In the genomic region with DNA sequence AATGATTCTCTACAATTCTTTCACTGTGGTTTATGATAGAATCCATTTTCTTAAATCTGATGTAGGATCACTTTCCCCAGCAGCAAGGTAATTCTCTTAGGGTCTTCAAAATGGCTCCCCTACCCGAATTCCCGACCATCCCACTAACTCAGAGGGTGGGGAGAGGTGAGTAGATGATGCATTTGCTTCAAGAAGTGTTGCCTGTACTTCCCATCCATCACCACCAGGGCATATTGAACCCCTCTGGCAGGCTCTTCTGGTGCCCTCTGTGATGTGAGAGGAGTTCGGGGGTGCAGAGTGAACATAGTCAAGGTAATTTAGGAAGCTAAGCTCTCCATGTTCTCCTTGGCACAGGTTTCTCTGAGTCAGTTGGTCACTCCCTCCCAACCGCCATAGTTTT, we compare ENCODE assay signal across 12 cellular contexts. TPM values are rescaled to one million over a fixed set of nuclear protein-coding genes. Genes with fewer than 3 reads are reported as not detected.
A peak's percentile ranks its signal among the peaks of the same experiment; 100 is the strongest.
DNase-seq lines count a peak whose midpoint lies in the region; ATAC-seq and TF ChIP-seq lines count a peak whose summit lies in the region.
"Had no signal": no experiment of that assay in that cellular context is flagged by ENCODE, and none has a peak within 500 bp of the region (broad histone marks: within the 10 kb centered on the region; RNA-seq: fewer than 3 reads in every experiment).

No MANE protein-coding gene starts in this region.

- peaks cover 60% of the 10 kb centered on the region for H3K4me1 Mint-ChIP-seq in WTC11
- H3K4me1 Mint-ChIP-seq: activated CD4-positive, alpha-beta T cell treated with anti-CD3 and anti-CD28 coated beads, Interleukin-2, amount 10 ng/mL, durations not matched to agents 7 days and 5 days had no signal

- peak; percentile 58 for ATAC-seq in WTC11
- ATAC-seq in foreskin keratinocyte = no peak
- ATAC-seq in HG02852 (IDR thresholded peaks at IDR 0.05; ENCODE audit: unreplicated experiment) = no peak
- ATAC-seq in HG02840 (IDR thresholded peaks at IDR 0.05; ENCODE audit: low FRiP score, unreplicated experiment) = no peak

- H3K36me3 ChIP-seq in A673 (ENCODE audit: insufficient read depth, low read length, poor library complexity, severe bottlenecking) = no peaks in the 10 kb centered on the region

- H3K4me3 Mint-ChIP-seq in WTC11 = no peak overlapping the region
- H3K4me3 Mint-ChIP-seq: activated CD4-positive, alpha-beta T cell treated with anti-CD3 and anti-CD28 coated beads, Interleukin-2, amount 10 ng/mL, durations not matched to agents 7 days and 5 days had no signal

- BruUV-seq in A673 (replicated peaks; lab: Mats Ljungman, UMichigan) = no TSS peak

- H3K36me3 Mint-ChIP-seq in WTC11 = no peaks in the 10 kb centered on the region

- no peaks in the 10 kb centered on the region for H3K9me3 Mint-ChIP-seq in WTC11
- H3K9me3 Mint-ChIP-seq: activated CD4-positive, alpha-beta T cell treated with anti-CD3 and anti-CD28 coated beads, Interleukin-2, amount 10 ng/mL, durations not matched to agents 7 days and 5 days had no signal

- H3K27ac Mint-ChIP-seq in WTC11 = peak overlapping the region; percentile 84; the same call in 1 of the 2 replicates
- H3K27ac Mint-ChIP-seq: activated CD4-positive, alpha-beta T cell treated with anti-CD3 and anti-CD28 coated beads, Interleukin-2, amount 10 ng/mL, durations not matched to agents 7 days and 5 days had no signal

- H3K27ac ChIP-seq in A673 (ENCODE audit: low read depth, low read length, poor library complexity, severe bottlenecking) (no peak overlapping the region), foreskin keratinocyte (no peak overlapping the region)

- CTCF ChIA-PET in A673 (lab: Charles Lee) (no interaction called here), WTC11 (lab: Charles Lee) (interaction anchor here (2.0 kb wide), 1 partner anchor 105 kb away, joined by 6 read pairs; no protein-coding TSS in a partner anchor)

- no peak overlapping the region for H3K4me3 ChIP-seq in A673 (ENCODE audit: low read depth, low read length, poor library complexity, severe bottlenecking)

- TF ChIP-seq CTCF in A673 (conservative IDR thresholded peaks at IDR 0.05; ENCODE audit: low read depth, low read length) (peak; percentile 44), GM12872 (IDR thresholded peaks at IDR 0.05; ENCODE audit: insufficient read depth, low read depth, low read length) (peak; percentile 67), WTC11 (IDR thresholded peaks at IDR 0.05) (peak; percentile 42), foreskin keratinocyte (conservative IDR thresholded peaks at IDR 0.05) (peak; percentile 29)

- H3K4me1 ChIP-seq in A673 (ENCODE audit: insufficient read depth, low read length, poor library complexity, severe bottlenecking) = peaks cover 15% of the 10 kb centered on the region
- H3K4me1 ChIP-seq in foreskin keratinocyte = no peaks in the 10 kb centered on the region

- POLR2A ChIA-PET in A673 (lab: Charles Lee; ENCODE audit: low non-redundant PET) = no interaction called here
- POLR2A ChIA-PET in WTC11 (lab: Charles Lee) = no interaction called here

- H3K9me3 ChIP-seq in A673 (ENCODE audit: low read depth, low read length, poor library complexity, severe bottlenecking) = no peaks in the 10 kb centered on the region

- intact Hi-C loops in A673 (cut with micrococcal nuclease; ENCODE audit: unreplicated experiment) = no loop called here

- DNase-seq in A673 (ENCODE audit: low spot score) = no peak
- DNase-seq in WTC11 (ENCODE audit: low spot score) = peak; percentile 28
- no peak for DNase-seq in foreskin keratinocyte
- DNase-seq in activated T-cell treated with anti-CD3 and anti-CD28 coated beads, Interleukin-2, amount 50 U/mL, for 48 hours = no peak
- DNase-seq in GM19240 (ENCODE audit: insufficient read length, low spot score) = no peak
- DNase-seq: activated CD4-positive, alpha-beta T cell treated with anti-CD3 and anti-CD28 coated beads, Interleukin-2, amount 10 ng/mL, durations not matched to agents 7 days and 5 days; activated gamma-delta T cell; NCI-H1694; stimulated activated CD4-positive, alpha-beta T cell treated with anti-CD3 and anti-CD28 coated beads, Interleukin-12 subunit alpha, Interleukin-12 subunit beta, amount 100 ng/mL, for 4 hours had no signal

- H3K27me3 ChIP-seq in A673 (replicated peaks; ENCODE audit: insufficient read depth, low read depth, low read length, poor library complexity) = no peaks in the 10 kb centered on the region
- H3K27me3 ChIP-seq in foreskin keratinocyte = no peaks in the 10 kb centered on the region

- no peaks in the 10 kb centered on the region for H3K27me3 Mint-ChIP-seq in WTC11 (ENCODE audit: low read depth)

TF ChIP-seq in WTC11, 78 proteins besides CTCF, POLR2A, EP300 and RAD21:
- TF ChIP-seq OVOL2 (CRISPR knock-in tag; IDR thresholded peaks at IDR 0.05; ENCODE audit: borderline replicate concordance) (no peak), NR3C1 (CRISPR knock-in tag; conservative IDR thresholded peaks at IDR 0.05; ENCODE audit: low read depth) (no peak), FOXJ3 (CRISPR knock-in tag; IDR thresholded peaks at IDR 0.05; ENCODE audit: borderline replicate concordance) (no peak), ARID4B (CRISPR knock-in tag; IDR thresholded peaks at IDR 0.05; ENCODE audit: borderline replicate concordance) (no peak), SOX15 (CRISPR knock-in tag; IDR thresholded peaks at IDR 0.05) (no peak), SMAD3 (CRISPR knock-in tag; IDR thresholded peaks at IDR 0.05; ENCODE audit: borderline replicate concordance) (no peak), EMX1 (CRISPR knock-in tag; IDR thresholded peaks at IDR 0.05) (no peak)
- TF ChIP-seq, protein P1, sequence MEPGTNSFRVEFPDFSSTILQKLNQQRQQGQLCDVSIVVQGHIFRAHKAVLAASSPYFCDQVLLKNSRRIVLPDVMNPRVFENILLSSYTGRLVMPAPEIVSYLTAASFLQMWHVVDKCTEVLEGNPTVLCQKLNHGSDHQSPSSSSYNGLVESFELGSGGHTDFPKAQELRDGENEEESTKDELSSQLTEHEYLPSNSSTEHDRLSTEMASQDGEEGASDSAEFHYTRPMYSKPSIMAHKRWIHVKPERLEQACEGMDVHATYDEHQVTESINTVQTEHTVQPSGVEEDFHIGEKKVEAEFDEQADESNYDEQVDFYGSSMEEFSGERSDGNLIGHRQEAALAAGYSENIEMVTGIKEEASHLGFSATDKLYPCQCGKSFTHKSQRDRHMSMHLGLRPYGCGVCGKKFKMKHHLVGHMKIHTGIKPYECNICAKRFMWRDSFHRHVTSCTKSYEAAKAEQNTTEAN (CRISPR knock-in tag; IDR thresholded peaks at IDR 0.05) = no peak
- TF ChIP-seq, protein P2, sequence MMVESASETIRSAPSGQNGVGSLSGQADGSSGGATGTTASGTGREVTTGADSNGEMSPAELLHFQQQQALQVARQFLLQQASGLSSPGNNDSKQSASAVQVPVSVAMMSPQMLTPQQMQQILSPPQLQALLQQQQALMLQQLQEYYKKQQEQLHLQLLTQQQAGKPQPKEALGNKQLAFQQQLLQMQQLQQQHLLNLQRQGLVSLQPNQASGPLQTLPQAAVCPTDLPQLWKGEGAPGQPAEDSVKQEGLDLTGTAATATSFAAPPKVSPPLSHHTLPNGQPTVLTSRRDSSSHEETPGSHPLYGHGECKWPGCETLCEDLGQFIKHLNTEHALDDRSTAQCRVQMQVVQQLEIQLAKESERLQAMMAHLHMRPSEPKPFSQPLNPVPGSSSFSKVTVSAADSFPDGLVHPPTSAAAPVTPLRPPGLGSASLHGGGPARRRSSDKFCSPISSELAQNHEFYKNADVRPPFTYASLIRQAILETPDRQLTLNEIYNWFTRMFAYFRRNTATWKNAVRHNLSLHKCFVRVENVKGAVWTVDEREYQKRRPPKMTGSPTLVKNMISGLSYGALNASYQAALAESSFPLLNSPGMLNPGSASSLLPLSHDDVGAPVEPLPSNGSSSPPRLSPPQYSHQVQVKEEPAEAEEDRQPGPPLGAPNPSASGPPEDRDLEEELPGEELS (CRISPR knock-in tag; IDR thresholded peaks at IDR 0.05) = no peak

RNA-seq across cellular contexts. Expression of gene ZNRF3, which starts 52.3 kb away (rescaled TPM):
- total RNA-seq in A673 (2021) = 11.9 and 13.0 TPM in 2 replicates
- total RNA-seq in WTC11 (2021) = 20.6 to 25.4 TPM (median 21.6 TPM) in 3 replicates
- 5.9 and 6.7 TPM in 2 replicates for total RNA-seq in foreskin keratinocyte
- 1.6 and 2.1 TPM in 2 replicates for polyA plus RNA-seq in foreskin keratinocyte
